In genomic region chr1:21842606-21843162, GRCh38 we compare ENCODE assay signal across 30 cellular contexts. TPM values are rescaled to one million over a fixed set of nuclear protein-coding genes. Genes with fewer than 3 reads are reported as not detected.
"Had no signal": no experiment of that assay in that cellular context is flagged by ENCODE, and none has a peak within 500 bp of the region (broad histone marks: within the 10 kb centered on the region; RNA-seq: fewer than 3 reads in every experiment).

No MANE protein-coding gene starts in this region.

- H3K36me3 Mint-ChIP-seq: naive thymus-derived CD4-positive, alpha-beta T cell; natural killer cell treated with Interleukin-12 subunit alpha and Interleukin-12 subunit beta and Interleukin-15 and Interleukin-18, amount 100 ng/mL, for 72 hours; stimulated activated naive B cell treated with anti-CD40 and anti-IgM and Interleukin-4, amounts not matched to agents 10 μg/mL and 1 μg/mL and 100 μg/mL, for 72 hours had no signal

- H3K27me3 ChIP-seq: pancreas, right atrium auricular region, right lobe of liver, stomach, testis, thyroid gland, transverse colon, upper lobe of left lung had no signal

- H3K4me2 ChIP-seq: smooth muscle cell had no signal

- H3K27ac ChIP-seq: left ventricle myocardium inferior, pancreas, right atrium auricular region, right lobe of liver, stomach, testis, thyroid gland, transverse colon, upper lobe of left lung had no signal

- FAIRE-seq: keratinocyte, pancreas, urothelium cell line had no signal

- H3K36me3 ChIP-seq: right lobe of liver had no signal

- H3K4me1 ChIP-seq: left ventricle myocardium inferior, pancreas, right atrium auricular region, right lobe of liver, stomach, testis, thyroid gland, transverse colon, upper lobe of left lung had no signal

- H3K9me3 Mint-ChIP-seq: memory B cell; naive thymus-derived CD4-positive, alpha-beta T cell; natural killer cell treated with Interleukin-12 subunit alpha and Interleukin-12 subunit beta and Interleukin-15 and Interleukin-18, amount 100 ng/mL, for 72 hours; stimulated activated naive B cell treated with anti-CD40 and anti-IgM and Interleukin-4, amounts not matched to agents 10 μg/mL and 1 μg/mL and 100 μg/mL, for 72 hours had no signal

- H3K4me3 ChIP-seq: left ventricle myocardium inferior, mucosa of descending colon, pancreas, right atrium auricular region, right lobe of liver, smooth muscle cell, stomach, testis, thyroid gland, transverse colon, upper lobe of left lung had no signal

- H3K9me3 ChIP-seq: left ventricle myocardium inferior, mucosa of descending colon, pancreas, right atrium auricular region, right lobe of liver, stomach, testis, thyroid gland, transverse colon, upper lobe of left lung had no signal

- H3K27me3 Mint-ChIP-seq: memory B cell; naive thymus-derived CD4-positive, alpha-beta T cell; natural killer cell treated with Interleukin-12 subunit alpha and Interleukin-12 subunit beta and Interleukin-15 and Interleukin-18, amount 100 ng/mL, for 72 hours; stimulated activated naive B cell treated with anti-CD40 and anti-IgM and Interleukin-4, amounts not matched to agents 10 μg/mL and 1 μg/mL and 100 μg/mL, for 72 hours had no signal

- H3K4me3 Mint-ChIP-seq: memory B cell; naive thymus-derived CD4-positive, alpha-beta T cell; natural killer cell treated with Interleukin-12 subunit alpha and Interleukin-12 subunit beta and Interleukin-15 and Interleukin-18, amount 100 ng/mL, for 72 hours; stimulated activated naive B cell treated with anti-CD40 and anti-IgM and Interleukin-4, amounts not matched to agents 10 μg/mL and 1 μg/mL and 100 μg/mL, for 72 hours had no signal

- DNase-seq: hippocampal formation; left colon; left ventricle myocardium inferior; midbrain; mucosa of descending colon; naive thymus-derived CD4-positive, alpha-beta T cell; nucleus accumbens; stimulated activated CD4-positive, alpha-beta T cell treated with anti-CD3 and anti-CD28 coated beads, Interleukin-1b, Interleukin-23, amount 100 ng/mL, for 48 hours; stimulated activated CD4-positive, alpha-beta T cell treated with anti-CD3 and anti-CD28 coated beads, Interleukin-4, amount 100 ng/mL, for 1 hour; stimulated activated naive B cell treated with anti-CD40 and anti-IgM and Interleukin-4, amounts not matched to agents 10 μg/mL and 1 μg/mL and 100 μg/mL, for 72 hours; stimulated activated naive CD8-positive, alpha-beta T cell treated with anti-CD3 and anti-CD28 coated beads, Interleukin-15, Interleukin-2, amounts not matched to agents 100 U/mL and 50 U/mL, for 24 hours; stomach; testis; thyroid gland; transverse colon had no signal

- H3K4me1 Mint-ChIP-seq: memory B cell; stimulated activated naive B cell treated with anti-CD40 and anti-IgM and Interleukin-4, amounts not matched to agents 10 μg/mL and 1 μg/mL and 100 μg/mL, for 72 hours had no signal

- H3K27ac Mint-ChIP-seq: memory B cell; naive thymus-derived CD4-positive, alpha-beta T cell; natural killer cell treated with Interleukin-12 subunit alpha and Interleukin-12 subunit beta and Interleukin-15 and Interleukin-18, amount 100 ng/mL, for 72 hours; stimulated activated naive B cell treated with anti-CD40 and anti-IgM and Interleukin-4, amounts not matched to agents 10 μg/mL and 1 μg/mL and 100 μg/mL, for 72 hours had no signal

RNA-seq across cellular contexts. Expression of gene LDLRAD2, which starts 30.6 kb away (rescaled TPM):
- total RNA-seq: left ventricle myocardium inferior; lung microvascular endothelial cell; myocyte; natural killer cell treated with Interleukin-12 subunit alpha and Interleukin-12 subunit beta and Interleukin-15 and Interleukin-18, amount 100 ng/mL, for 72 hours; osteoblast; pulmonary artery endothelial cell; renal cortical epithelial cell; right atrium auricular region; right lobe of liver had no signal
- polyA plus RNA-seq: naive thymus-derived CD4-positive, alpha-beta T cell; neural cell had no signal
